Comparison of ENCODE assay signal across 14 cellular contexts in genomic region chr1:64691631-64692030, GRCh38. TPM values are rescaled to one million over a fixed set of nuclear protein-coding genes. Genes with fewer than 3 reads are reported as not detected.
DNase-seq lines count a peak whose midpoint lies in the region; ATAC-seq and TF ChIP-seq lines count a peak whose summit lies in the region.
"Had no signal": no experiment of that assay in that cellular context is flagged by ENCODE, and none has a peak within 500 bp of the region (broad histone marks: within the 10 kb centered on the region; RNA-seq: fewer than 3 reads in every experiment).

No MANE protein-coding gene starts in this region.

- H3K4me1 ChIP-seq in cardiac muscle cell (ENCODE audit: low read depth) (no peaks in the 10 kb centered on the region), right cardiac atrium (ENCODE audit: control insufficient read depth, insufficient read depth, low read length) (no peaks in the 10 kb centered on the region)

- H3K27ac ChIP-seq in cardiac muscle cell (peak overlapping the region; percentile 35), right cardiac atrium (ENCODE audit: low read length) (no peak overlapping the region)

- 62% methylated on average over 6 of the region's 6 CpGs for WGBS in right cardiac atrium

- intact Hi-C loops in right cardiac atrium (cut with DNase I): loop anchor here in 2 of 4 donors (5.0 to 10.0 kb wide), 2 partner anchors 131 to 983 kb away; no protein-coding TSS in a partner anchor

- H3K4me3 ChIP-seq in cardiac muscle cell: no peak overlapping the region
- no peak overlapping the region for H3K4me3 ChIP-seq in right cardiac atrium (ENCODE audit: low read length)
- no peak overlapping the region for H3K4me3 ChIP-seq in cardiac fibroblast (replicated peaks in 1 of 2; ENCODE audit: low read depth in 2 of 2, low read length in 2 of 2)

- peak in 1 of 2 donors; percentile 57 for DNase-seq in cardiac muscle cell (ENCODE audit: low read depth in 1 of 2, low spot score in 1 of 2)
- no peak for DNase-seq in right cardiac atrium
- peak; percentile 59 to 63 for DNase-seq in cardiac fibroblast (ENCODE audit: low read depth in 2 of 2)
- peak; percentile 66 for DNase-seq in islet precursor cell
- no peak for DNase-seq in NCI-H2107 (lab: John Stamatoyannopoulos, UW)
- DNase-seq in 8988T: no peak
- DNase-seq in central memory CD4-positive, alpha-beta T cell: no peak
- DNase-seq: activated CD4-positive, alpha-beta T cell treated with anti-CD3 and anti-CD28 coated beads for 4 hours; activated gamma-delta T cell treated with Interleukin-2 at 50 U/mL for 16 hours; DMS53; NCI-H1105; posterior cingulate gyrus had no signal

- ATAC-seq in right cardiac atrium (no peak), GM19328 (IDR thresholded peaks at IDR 0.05; ENCODE audit: unreplicated experiment) (no peak)
- ATAC-seq: HCT116 had no signal

- H3K9me3 ChIP-seq in cardiac muscle cell (ENCODE audit: low read depth) (no peaks in the 10 kb centered on the region), right cardiac atrium (ENCODE audit: control insufficient read depth, low read length) (no peaks in the 10 kb centered on the region)

- H3K27me3 ChIP-seq in cardiac muscle cell (no peaks in the 10 kb centered on the region), right cardiac atrium (ENCODE audit: control insufficient read depth, insufficient read depth) (no peaks in the 10 kb centered on the region)

- H3K36me3 ChIP-seq in cardiac muscle cell: peaks cover 39% of the 10 kb centered on the region

- TF ChIP-seq CTCF in cardiac muscle cell (IDR thresholded peaks at IDR 0.05; ENCODE audit: low read depth, low read length) (no peak), cardiac fibroblast (IDR thresholded peaks at IDR 0.05; ENCODE audit: low read depth, low read length) (no peak)

RNA-seq across cellular contexts. Expression of gene RAVER2, which starts 53.2 kb away (rescaled TPM):
- total RNA-seq in cardiac muscle cell (19.2 and 24.0 TPM in 2 replicates), right cardiac atrium (10 to 100 TPM; 17.6 to 28.5 (median 25.4) TPM)
- polyA plus RNA-seq in cardiac muscle cell (10.8 and 17.8 TPM in 2 replicates), right cardiac atrium (15.9 TPM)

Comparison
In these comparisons a context has a peak if more than half of its experiments do, and no peak if none do; other contexts are left out.
1. DNase-seq: peak in cardiac fibroblast (2 of 2) and islet precursor cell (single experiment); none in right cardiac atrium (0 of 3), NCI-H2107 (single experiment), 8988T (single experiment) and central memory CD4-positive, alpha-beta T cell (single experiment).